Comparison of ENCODE assay signal across 8 cellular contexts in genomic region chr12:49111206-49111605, GRCh38. TPM values are rescaled to one million over a fixed set of nuclear protein-coding genes. Genes with fewer than 3 reads are reported as not detected.
A peak's percentile ranks its signal among the peaks of the same experiment; 100 is the strongest.
DNase-seq lines count a peak whose midpoint lies in the region; ATAC-seq, FAIRE-seq and TF ChIP-seq lines count a peak whose summit lies in the region.

No MANE protein-coding gene starts in this region.

- H2BK5ac ChIP-seq in mesenchymal stem cell (ENCODE audit: low read depth, low read length, poor library complexity, severe bottlenecking), result no peak overlapping the region

- no peaks in the 10 kb centered on the region for H3K9me3 ChIP-seq in HAP-1
- H3K9me3 ChIP-seq in astrocyte (ENCODE audit: insufficient read depth, low read depth, low read length), result no peaks in the 10 kb centered on the region
- H3K9me3 ChIP-seq in mesenchymal stem cell (ENCODE audit: control insufficient read depth, low read length), result no peaks in the 10 kb centered on the region

- intact Hi-C loops in posterior cingulate gyrus (cut with DNase I), result no loop called here

- no peak for TF ChIP-seq CTCF in 22Rv1 (IDR thresholded peaks at IDR 0.05)
- no peak for TF ChIP-seq CTCF in astrocyte (IDR thresholded peaks at IDR 0.05; ENCODE audit: insufficient read depth, low read depth, low read length)

- H3K4me2 ChIP-seq in astrocyte (ENCODE audit: low read length) (peak overlapping the region; percentile 92), mesenchymal stem cell (ENCODE audit: low read length, poor library complexity, severe bottlenecking) (peak overlapping the region; percentile 86)

- H3K18ac ChIP-seq in mesenchymal stem cell (ENCODE audit: low read depth in 1 of 2, low read length in 2 of 2), result peak overlapping the region in 1 of 2 experiments; percentile 38

- H3K36me3 Mint-ChIP-seq in astrocyte (ENCODE audit: low read depth, unreplicated experiment), result peaks cover 10% of the 10 kb centered on the region

- H3K14ac ChIP-seq in mesenchymal stem cell (ENCODE audit: low read length in 2 of 2), result peak overlapping the region in 1 of 2 experiments; percentile 87

- H3K9ac ChIP-seq in astrocyte (ENCODE audit: low read length) (peak overlapping the region; percentile 95), mesenchymal stem cell (ENCODE audit: low read length) (peak overlapping the region; percentile 95)

- H3K4me3 ChIP-seq in HAP-1 (peak overlapping the region; percentile 78), astrocyte (ENCODE audit: insufficient read depth, low read depth, low read length) (peak overlapping the region; percentile 78), mesenchymal stem cell (ENCODE audit: insufficient read depth in 1 of 2, low read depth in 1 of 2, low read length in 2 of 2) (peak overlapping the region; percentile 77 to 99)

- H3K36me3 ChIP-seq in HAP-1 (replicated peaks) (no peaks in the 10 kb centered on the region), astrocyte (ENCODE audit: insufficient read depth, low read length) (no peaks in the 10 kb centered on the region), mesenchymal stem cell (ENCODE audit: control insufficient read depth in 1 of 2, insufficient read depth in 2 of 2, low read depth in 1 of 2, low read length in 2 of 2) (peaks cover 8 to 10% of the 10 kb centered on the region in 2 experiments)

- 68% methylated on average over 5 of the region's 6 CpGs for WGBS in mesenchymal stem cell

- no peaks in the 10 kb centered on the region for H3K27me3 Mint-ChIP-seq in astrocyte (ENCODE audit: low read depth, unreplicated experiment)

- H2AFZ ChIP-seq in astrocyte (ENCODE audit: low read depth, low read length) (peak overlapping the region; percentile 66), mesenchymal stem cell (ENCODE audit: low read depth, low read length) (peak overlapping the region; percentile 86)

- peaks cover 32% of the 10 kb centered on the region for H4K20me1 ChIP-seq in astrocyte (ENCODE audit: insufficient read depth, low read length)

- H3K4me1 ChIP-seq in HAP-1, result peaks cover 4% of the 10 kb centered on the region
- H3K4me1 ChIP-seq in astrocyte (ENCODE audit: insufficient read depth, low read length), result peaks cover 11% of the 10 kb centered on the region
- peaks cover 16% of the 10 kb centered on the region for H3K4me1 ChIP-seq in mesenchymal stem cell (ENCODE audit: control insufficient read depth, insufficient read depth, low read depth, low read length)

- ATAC-seq in HG03439 (IDR thresholded peaks at IDR 0.05; ENCODE audit: unreplicated experiment), result no peak

- H3K9me3 Mint-ChIP-seq in astrocyte (ENCODE audit: unreplicated experiment), result peaks cover 4% of the 10 kb centered on the region

- no peak overlapping the region for H2BK120ac ChIP-seq in mesenchymal stem cell (ENCODE audit: low read depth, low read length)

- H4K91ac ChIP-seq in mesenchymal stem cell (ENCODE audit: low read length), result no peak overlapping the region

- peak overlapping the region in 1 of 2 experiments; percentile 75 for H3K4ac ChIP-seq in mesenchymal stem cell (ENCODE audit: low read depth in 1 of 2, low read length in 2 of 2)

- FAIRE-seq in astrocyte (lab: Jason Lieb, UNC) (no peak), urothelium cell line (lab: Jason Lieb, UNC) (no peak)

- H3K27ac Mint-ChIP-seq in astrocyte (ENCODE audit: unreplicated experiment), result peak overlapping the region; percentile 95

- no peaks in the 10 kb centered on the region for H3K27me3 ChIP-seq in HAP-1 (ENCODE audit: low read depth)
- H3K27me3 ChIP-seq in astrocyte (ENCODE audit: insufficient read depth, low read length), result no peaks in the 10 kb centered on the region
- no peaks in the 10 kb centered on the region for H3K27me3 ChIP-seq in mesenchymal stem cell (ENCODE audit: control insufficient read depth in 1 of 2, insufficient read depth in 1 of 2, low read length in 2 of 2)

- DNase-seq in HAP-1 (ENCODE audit: low spot score in 2 of 2) (no peak), astrocyte (ENCODE audit: low read depth) (no peak), mesenchymal stem cell (no peak), G401 (ENCODE audit: low spot score) (no peak), posterior cingulate gyrus (no peak), urothelium cell line (ENCODE audit: low spot score) (no peak)

- H3K4me3 Mint-ChIP-seq in astrocyte (ENCODE audit: unreplicated experiment), result peak overlapping the region; percentile 97

- peaks cover 17% of the 10 kb centered on the region for H3K79me1 ChIP-seq in mesenchymal stem cell (replicated peaks; ENCODE audit: low read length, poor library complexity, severe bottlenecking)

- H3K23ac ChIP-seq in mesenchymal stem cell (ENCODE audit: low read length in 2 of 2), result no peak overlapping the region

- in situ Hi-C loops in HAP-1 (cut with MboI; ENCODE audit: low sequenced_read_pairs) (no loop called here), G401 (cut with HindIII; ENCODE audit: low sequenced_read_pairs) (no loop called here)

- H3K79me2 ChIP-seq in astrocyte (ENCODE audit: insufficient read depth, low read length), result peaks cover 37% of the 10 kb centered on the region

- peaks cover 12% of the 10 kb centered on the region for H3K4me1 Mint-ChIP-seq in astrocyte (ENCODE audit: low read depth, unreplicated experiment)

- H2AK5ac ChIP-seq in mesenchymal stem cell (ENCODE audit: low read length, severe bottlenecking), result no peak overlapping the region

- no peak overlapping the region for H2BK12ac ChIP-seq in mesenchymal stem cell (ENCODE audit: low read length in 2 of 2)

- H2BK15ac ChIP-seq in mesenchymal stem cell (ENCODE audit: low read depth, poor library complexity, severe bottlenecking), result no peak overlapping the region

- peak overlapping the region; percentile 91 for H4K8ac ChIP-seq in mesenchymal stem cell (ENCODE audit: low read length)

- H3K27ac ChIP-seq in 22Rv1 (peak overlapping the region; percentile 55), astrocyte (ENCODE audit: low read depth, low read length) (peak overlapping the region; percentile 32), mesenchymal stem cell (ENCODE audit: low read length, poor library complexity, severe bottlenecking) (peak overlapping the region; percentile 76)

RNA-seq across cellular contexts. Expression of gene LMBR1L, which starts 0.6 kb away (rescaled TPM):
- total RNA-seq in astrocyte, result 58.7 and 61.0 TPM in 2 replicates
- 33.9 TPM for polyA plus RNA-seq in mesenchymal stem cell (2013, experiment 1 of 2)
- 30.6 TPM for polyA plus RNA-seq in mesenchymal stem cell (2013, experiment 2 of 2)
- total RNA-seq in G401 (2014; rRNA removed; shearing (Covaris generic)), result 26.8 and 40.8 TPM in 2 replicates

RNA-seq across cellular contexts. Expression of gene DHH, which starts 16.6 kb away (rescaled TPM):
- 0.05 and 0.16 TPM in 2 replicates for total RNA-seq in astrocyte
- 0.03 TPM for polyA plus RNA-seq in mesenchymal stem cell (2013, experiment 1 of 2)
- polyA plus RNA-seq in mesenchymal stem cell (2013, experiment 2 of 2), result not detected
- total RNA-seq in G401 (2014; rRNA removed; shearing (Covaris generic)), result 0.06 TPM in 1 of 2 replicates, not detected in the other

RNA-seq across cellular contexts. Expression of gene TUBA1B, which starts 20.0 kb away (rescaled TPM):
- 811 and 939 TPM in 2 replicates for total RNA-seq in astrocyte
- polyA plus RNA-seq in mesenchymal stem cell (2013, experiment 1 of 2), result 901 TPM
- 900 TPM for polyA plus RNA-seq in mesenchymal stem cell (2013, experiment 2 of 2)
- total RNA-seq in G401 (2014; rRNA removed; shearing (Covaris generic)), result 2,974 and 3,054 TPM in 2 replicates

RNA-seq across cellular contexts. Expression of gene RHEBL1, which starts 41.4 kb away (rescaled TPM):
- 1.3 and 1.9 TPM in 2 replicates for total RNA-seq in astrocyte
- polyA plus RNA-seq in mesenchymal stem cell (2013, experiment 1 of 2), result 0.83 TPM
- 0.86 TPM for polyA plus RNA-seq in mesenchymal stem cell (2013, experiment 2 of 2)
- total RNA-seq in G401 (2014; rRNA removed; shearing (Covaris generic)), result 2.5 and 3.5 TPM in 2 replicates

RNA-seq across cellular contexts. Expression of gene KMT2D, which starts 50.6 kb away (rescaled TPM):
- total RNA-seq in astrocyte, result 81.7 and 86.9 TPM in 2 replicates
- polyA plus RNA-seq in mesenchymal stem cell (2013, experiment 1 of 2), result 14.1 TPM
- polyA plus RNA-seq in mesenchymal stem cell (2013, experiment 2 of 2), result 11.6 TPM
- total RNA-seq in G401 (2014; rRNA removed; shearing (Covaris generic)), result 13.8 and 18.6 TPM in 2 replicates
